Comparison of ENCODE assay signal across 23 cellular contexts in genomic region chr1:97834903-97835302, GRCh38.
"Had no signal": no experiment of that assay in that cellular context is flagged by ENCODE, and none has a peak within 500 bp of the region (broad histone marks: within the 10 kb centered on the region; RNA-seq: fewer than 3 reads in every experiment).

No MANE protein-coding gene starts in this region.

- H3K4me3 ChIP-seq: esophagus squamous epithelium, gastroesophageal sphincter, neural progenitor cell, right lobe of liver, tibial artery had no signal

- H3K9me3 ChIP-seq: esophagus squamous epithelium, gastroesophageal sphincter, right lobe of liver, tibial artery had no signal

- H3K4me2 ChIP-seq: neural progenitor cell had no signal

- H3K27me3 ChIP-seq: esophagus squamous epithelium, gastroesophageal sphincter, neural progenitor cell, right lobe of liver, tibial artery had no signal

- H3K36me3 ChIP-seq: esophagus squamous epithelium, gastroesophageal sphincter, neural progenitor cell, right lobe of liver, tibial artery, WERI-Rb-1 had no signal

- H2AFZ ChIP-seq: neural progenitor cell had no signal

- H3K9ac ChIP-seq: neural progenitor cell had no signal

- H3K27ac ChIP-seq: esophagus squamous epithelium, gastroesophageal sphincter, neural progenitor cell, right lobe of liver, tibial artery, WERI-Rb-1 had no signal

- ATAC-seq: activated CD8-positive, alpha-beta T cell treated with anti-CD3 and anti-CD28 coated beads for 36 hours; activated naive CD4-positive, alpha-beta T cell treated with anti-CD3 and anti-CD28 coated beads, Interleukin-2, amount 50 U/mL, for 72 hours; activated T-helper 17 cell treated with anti-CD3 and anti-CD28 coated beads, Interleukin-2, amount 50 U/mL, for 72 hours; gastroesophageal sphincter; left ventricle myocardium superior; naive thymus-derived CD8-positive, alpha-beta T cell; right lobe of liver; stimulated activated effector memory CD8-positive, alpha-beta T cell treated with anti-CD3 and anti-CD28 coated beads, Interleukin-12 subunit alpha, Interleukin-12 subunit beta, amount 100 ng/mL, for 72 hours; stimulated activated naive CD8-positive, alpha-beta T cell treated with anti-CD3 and anti-CD28 coated beads, Interleukin-15, amount 100 ng/mL, for 72 hours had no signal

- DNase-seq: activated CD4-positive, alpha-beta T cell treated with anti-CD3 and anti-CD28 coated beads, Interleukin-2, amount 10 ng/mL, durations not matched to agents 7 days and 5 days; activated CD4-positive, CD25-positive, alpha-beta regulatory T cell treated with anti-CD3 and anti-CD28 coated beads, Interleukin-2, amount 50 U/mL, for 72 hours; activated CD8-positive, alpha-beta T cell treated with anti-CD3 and anti-CD28 coated beads for 36 hours; aorta; caudate nucleus; esophagus squamous epithelium; head of caudate nucleus; hypothalamus; left ventricle myocardium superior; mammary epithelial cell; naive thymus-derived CD8-positive, alpha-beta T cell; posterior cingulate gyrus; right lobe of liver; small intestine; stimulated activated CD4-positive, alpha-beta T cell treated with anti-CD3 and anti-CD28 coated beads, Interleukin-2, amount 100 ng/mL, for 24 hours; stimulated activated naive CD8-positive, alpha-beta T cell treated with anti-CD3 and anti-CD28 coated beads, Interleukin-15, amount 100 ng/mL, for 72 hours; tibial artery; WERI-Rb-1 had no signal

- H3K4me1 ChIP-seq: gastroesophageal sphincter, neural progenitor cell, right lobe of liver had no signal
